Comparison of ENCODE assay signal across 1 cellular context in genomic region chr10:17250736-17251135, GRCh38.
TF ChIP-seq lines count a peak whose summit lies in the region.

No MANE protein-coding gene starts in this region.

TF ChIP-seq in IMR-90, 13 proteins besides CTCF, POLR2A, EP300 and RAD21 (continued from another document):
- no peak for TF ChIP-seq RFX5 (IDR thresholded peaks at IDR 0.05; ENCODE audit: low read depth, low read length)
- no peak for TF ChIP-seq ELK1 (IDR thresholded peaks at IDR 0.05; ENCODE audit: borderline replicate concordance, low read depth, low read length)
- no peak for TF ChIP-seq CEBPB (IDR thresholded peaks at IDR 0.05; ENCODE audit: low read depth, low read length)
- TF ChIP-seq SMC3 (IDR thresholded peaks at IDR 0.05; ENCODE audit: low read depth, low read length) = no peak; the same call in 1 of the 2 replicates
- no peak for TF ChIP-seq MAZ (IDR thresholded peaks at IDR 0.05; ENCODE audit: borderline replicate concordance, low read depth, low read length)
TF ChIP-seq in IMR-90: peak in this region for 0.
